16 cellular contexts compared by ENCODE assay signal in genomic region chr13:76516013-76516412, GRCh38.
DNase-seq lines count a peak whose midpoint lies in the region.
"Had no signal": no experiment of that assay in that cellular context is flagged by ENCODE, and none has a peak within 500 bp of the region (broad histone marks: within the 10 kb centered on the region; RNA-seq: fewer than 3 reads in every experiment).

No MANE protein-coding gene starts in this region.

- DNase-seq in EH (ENCODE audit: low read depth), result peak; percentile 74
- peak; percentile 20 for DNase-seq in OCI-M1 (lab: John Stamatoyannopoulos, UW)
- peak; percentile 51 for DNase-seq in dedifferentiated amniotic fluid mesenchymal stem cell (ENCODE audit: extremely low spot score)
- DNase-seq in myocyte (ENCODE audit: low read depth), result peak; percentile 62
- no peak for DNase-seq in NCI-H2196 treated with DMSO at 0.1 percent for 48 hours (lab: John Stamatoyannopoulos, UW; ENCODE audit: unreplicated experiment)
- no peak for DNase-seq in HT-29 (ENCODE audit: low spot score)
- DNase-seq in CD1c-positive myeloid dendritic cell (ENCODE audit: extremely low spot score), result no peak
- no peak for DNase-seq in cerebellum (ENCODE audit: low spot score)
- DNase-seq: caudate nucleus; GDM1; KBM-7; NCI-H2029; NK-92 treated with Interleukin-12 subunit alpha and Interleukin-12 subunit beta, amount 100 ng/mL, for 24 hours; psoas muscle; stimulated activated CD4-positive, alpha-beta T cell treated with anti-CD3 and anti-CD28 coated beads, Interleukin-4, amount 100 ng/mL, for 4 hours; stimulated activated naive CD4-positive, alpha-beta T cell had no signal

Comparison
In these comparisons a context has a peak if more than half of its experiments do, and no peak if none do; other contexts are left out.
1. DNase-seq: peak in EH (single experiment), OCI-M1 (single experiment), dedifferentiated amniotic fluid mesenchymal stem cell (single experiment) and myocyte (single experiment); none in NCI-H2196 treated with DMSO at 0.1 percent for 48 hours (single experiment), HT-29 (single experiment), CD1c-positive myeloid dendritic cell (single experiment) and cerebellum (single experiment).